ENCODE assay signal across 26 cellular contexts in genomic region chr5:105530716-105531261, GRCh38.
"Had no signal": no experiment of that assay in that cellular context is flagged by ENCODE, and none has a peak within 500 bp of the region (broad histone marks: within the 10 kb centered on the region; RNA-seq: fewer than 3 reads in every experiment).

No MANE protein-coding gene starts in this region.

- H3K9me3 ChIP-seq: neutrophil, psoas muscle, right lobe of liver, transverse colon had no signal

- H3K27me3 ChIP-seq: dorsolateral prefrontal cortex, gastroesophageal sphincter, neutrophil, right lobe of liver, spleen, stomach, transverse colon had no signal

- H3K27ac ChIP-seq: dorsolateral prefrontal cortex, gastroesophageal sphincter, neutrophil, psoas muscle, right lobe of liver, spleen, stomach, thoracic aorta, transverse colon had no signal

- H3K36me3 ChIP-seq: gastroesophageal sphincter, neutrophil, right lobe of liver, spleen, stomach, thoracic aorta, transverse colon had no signal

- ATAC-seq: gastroesophageal sphincter; left ventricle myocardium superior; naive thymus-derived CD4-positive, alpha-beta T cell; psoas muscle; right lobe of liver had no signal

- FAIRE-seq: endometrium, keratinocyte, urothelium cell line had no signal

- DNase-seq: cortex of kidney; dorsolateral prefrontal cortex; effector CD8-positive, alpha-beta T cell; glutamatergic neuron; immature natural killer cell; left ventricle myocardium superior; mesendoderm; naive thymus-derived CD4-positive, alpha-beta T cell; nephron progenitor cell; psoas muscle; retina; right lobe of liver; spleen; stimulated activated CD4-positive, alpha-beta T cell treated with anti-CD3 and anti-CD28 coated beads, Interleukin-2, amount 100 ng/mL, for 24 hours; stimulated activated CD4-positive, alpha-beta T cell treated with anti-CD3 and anti-CD28 coated beads, Interleukin-4, amount 100 ng/mL, for 4 hours; stimulated activated naive CD4-positive, alpha-beta T cell; stomach; substantia nigra; transverse colon had no signal

- H3K4me1 ChIP-seq: gastroesophageal sphincter, psoas muscle, right lobe of liver, spleen, stomach, transverse colon had no signal

- H3K4me3 ChIP-seq: dorsolateral prefrontal cortex, gastroesophageal sphincter, lung, psoas muscle, right lobe of liver, spleen, stomach, thoracic aorta, transverse colon had no signal
